8 cellular contexts compared by ENCODE assay signal in the genomic region with DNA sequence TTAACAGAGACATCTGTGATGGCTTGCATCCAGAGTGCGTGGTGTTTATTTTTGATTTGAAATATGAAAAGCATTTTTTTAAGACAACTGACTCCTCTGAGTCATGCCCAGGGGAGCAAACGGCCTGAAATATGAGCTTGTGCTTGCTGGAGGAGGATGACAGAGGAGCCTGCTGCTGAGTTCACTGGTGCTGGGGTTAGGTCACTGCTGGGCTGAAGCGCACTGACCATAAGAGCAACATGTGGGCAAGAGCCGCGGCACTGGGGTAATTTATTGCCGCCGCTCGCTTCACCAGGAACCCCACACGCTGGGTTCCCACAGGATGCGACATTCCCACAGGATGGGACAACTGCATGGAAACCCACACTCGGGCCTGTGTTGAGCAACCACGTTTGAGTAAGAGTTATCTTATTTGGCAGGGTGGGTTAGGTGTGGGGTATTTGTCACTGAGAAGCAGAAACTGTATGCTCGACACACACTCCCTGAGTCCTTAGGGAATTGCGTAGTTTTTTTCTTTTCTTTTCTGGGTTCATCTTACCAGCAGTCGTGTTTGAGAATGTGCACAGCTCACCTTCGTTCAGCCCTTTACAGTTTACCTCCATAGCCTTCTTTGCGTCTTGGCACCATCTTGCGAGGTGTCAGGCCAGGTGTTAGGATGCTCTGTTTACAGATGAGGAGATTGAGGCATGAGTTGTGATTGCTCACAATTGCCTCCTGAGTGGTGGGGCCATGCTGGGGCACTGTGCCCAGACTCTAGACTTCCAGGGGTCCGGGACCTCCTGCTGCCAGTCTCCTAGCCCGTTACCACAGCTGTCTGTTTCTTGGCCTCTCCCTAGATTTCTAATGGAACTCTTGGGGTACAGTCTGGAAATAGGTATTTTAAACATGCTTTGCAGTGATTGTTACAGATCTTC.
A peak's percentile ranks its signal among the peaks of the same experiment; 100 is the strongest.
DNase-seq lines count a peak whose midpoint lies in the region; ATAC-seq and TF ChIP-seq lines count a peak whose summit lies in the region.

No MANE protein-coding gene starts in this region.

- H3K27me3 Mint-ChIP-seq in naive thymus-derived CD8-positive, alpha-beta T cell: no peaks in the 10 kb centered on the region

- H3K4me1 ChIP-seq in OCI-LY1 (ENCODE audit: insufficient read depth, low read length, severe bottlenecking): peaks cover 45% of the 10 kb centered on the region
- peaks cover 23% of the 10 kb centered on the region for H3K4me1 ChIP-seq in effector memory CD4-positive, alpha-beta T cell (ENCODE audit: control insufficient read depth, insufficient read depth, low read length, poor library complexity, severe bottlenecking)

- POLR2A ChIA-PET in naive thymus-derived CD8-positive, alpha-beta T cell (lab: Charles Lee): interaction anchor here (0.7 to 1.8 kb wide), 3 partner anchors 8 to 23 kb away, joined by 3 to 4 read pairs (median 4); no protein-coding TSS in a partner anchor

- H4K20me1 ChIP-seq in OCI-LY1 (ENCODE audit: insufficient read depth, low read length): no peaks in the 10 kb centered on the region

- peak overlapping the region in 7 of 10 donors; percentile 48 to 86 (median 82) for H3K27ac Mint-ChIP-seq in naive thymus-derived CD8-positive, alpha-beta T cell

- H3K36me3 Mint-ChIP-seq in naive thymus-derived CD8-positive, alpha-beta T cell: no peaks in the 10 kb centered on the region

- H3K79me2 ChIP-seq in OCI-LY1 (ENCODE audit: insufficient read depth, low read length): peaks cover 14% of the 10 kb centered on the region

- no peak overlapping the region for H3K9ac ChIP-seq in OCI-LY1 (ENCODE audit: low read length)

- peaks cover 11% of the 10 kb centered on the region; the same call in 1 of the 2 replicates for H3K36me3 ChIP-seq in OCI-LY1 (ENCODE audit: insufficient read depth, low read length)
- peaks cover 4% of the 10 kb centered on the region for H3K36me3 ChIP-seq in effector memory CD4-positive, alpha-beta T cell (ENCODE audit: control insufficient read depth, insufficient read depth, low read length)

- no peaks in the 10 kb centered on the region for H3F3A ChIP-seq in OCI-LY1 (ENCODE audit: insufficient read depth, low read length)

- peak; percentile 80 for DNase-seq in DMS53 (lab: John Stamatoyannopoulos, UW)
- no peak for DNase-seq in effector memory CD4-positive, alpha-beta T cell
- no peak for DNase-seq in naive thymus-derived CD8-positive, alpha-beta T cell
- no peak for DNase-seq in NOMO-1 treated with dmso at 0.1 percent for 144 hours (lab: John Stamatoyannopoulos, UW; ENCODE audit: unreplicated experiment)

- ATAC-seq in naive thymus-derived CD8-positive, alpha-beta T cell: no peak
- no peak for ATAC-seq in HG02970 (IDR thresholded peaks at IDR 0.05; ENCODE audit: low FRiP score, unreplicated experiment)
- no peak for ATAC-seq in GM21526 (IDR thresholded peaks at IDR 0.05; ENCODE audit: low FRiP score, unreplicated experiment)
- no peak for ATAC-seq in HG02973 (IDR thresholded peaks at IDR 0.05; ENCODE audit: unreplicated experiment)

- no peak overlapping the region for H3K4me2 ChIP-seq in OCI-LY1 (ENCODE audit: low read length)

- no peak overlapping the region for H3K4me3 Mint-ChIP-seq in naive thymus-derived CD8-positive, alpha-beta T cell

- no peaks in the 10 kb centered on the region for H3K9me2 ChIP-seq in OCI-LY1 (ENCODE audit: low read depth, low read length)

- no peak overlapping the region for H2AFZ ChIP-seq in OCI-LY1 (ENCODE audit: low read length)

- H3K4me1 Mint-ChIP-seq in naive thymus-derived CD8-positive, alpha-beta T cell: peaks cover 10 to 78% (median 31%) of the 10 kb centered on the region in 4 donors

- H3K27me3 ChIP-seq in OCI-LY1 (ENCODE audit: insufficient read depth, low read length): no peaks in the 10 kb centered on the region
- H3K27me3 ChIP-seq in effector memory CD4-positive, alpha-beta T cell (replicated peaks; ENCODE audit: control insufficient read depth, insufficient read depth, low read length, poor library complexity, severe bottlenecking): no peaks in the 10 kb centered on the region

- H3K9me3 Mint-ChIP-seq in naive thymus-derived CD8-positive, alpha-beta T cell: no peaks in the 10 kb centered on the region

- TF ChIP-seq CTCF in OCI-LY1 (IDR thresholded peaks at IDR 0.05; ENCODE audit: low read length): no peak

- H3K4me3 ChIP-seq in OCI-LY1 (ENCODE audit: low read depth, low read length, poor library complexity, severe bottlenecking): no peak overlapping the region
- H3K4me3 ChIP-seq in effector memory CD4-positive, alpha-beta T cell (ENCODE audit: insufficient read depth, low read depth, low read length, poor library complexity, severe bottlenecking): no peak overlapping the region

- H3K9me3 ChIP-seq in OCI-LY1 (ENCODE audit: low read length): no peaks in the 10 kb centered on the region
- H3K9me3 ChIP-seq in effector memory CD4-positive, alpha-beta T cell (ENCODE audit: control insufficient read depth, low read length): no peaks in the 10 kb centered on the region

- H3K27ac ChIP-seq in OCI-LY1 (ENCODE audit: low read depth, low read length, poor library complexity, severe bottlenecking): peak overlapping the region; percentile 40
- H3K27ac ChIP-seq in effector memory CD4-positive, alpha-beta T cell (ENCODE audit: insufficient read depth, low read length, poor library complexity, severe bottlenecking): peak overlapping the region; percentile 38
